16 cellular contexts compared by ENCODE assay signal in the genomic region with DNA sequence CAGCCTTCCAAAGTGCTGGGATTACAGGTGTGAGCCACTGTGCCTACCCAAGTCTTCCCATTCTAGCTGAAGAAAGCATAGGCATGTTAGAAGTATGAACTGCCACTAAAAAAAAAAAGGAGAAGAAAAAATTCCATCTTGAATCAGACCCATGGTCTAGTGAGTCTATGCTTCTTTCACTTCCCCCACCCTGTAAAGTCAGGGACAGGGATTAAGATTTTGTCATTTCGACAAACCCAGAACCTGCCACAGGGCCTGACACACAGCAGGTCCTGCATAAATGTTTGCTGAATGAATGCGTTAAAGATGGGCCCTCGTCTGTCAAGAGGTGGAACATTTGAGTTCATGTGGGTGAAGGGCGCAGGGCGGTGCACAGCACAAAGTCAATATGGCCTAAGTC.
DNase-seq lines count a peak whose midpoint lies in the region; ATAC-seq lines count a peak whose summit lies in the region.
"Had no signal": no experiment of that assay in that cellular context is flagged by ENCODE, and none has a peak within 500 bp of the region (broad histone marks: within the 10 kb centered on the region; RNA-seq: fewer than 3 reads in every experiment).

No MANE protein-coding gene starts in this region.

- H3K27ac Mint-ChIP-seq in stimulated activated effector memory CD8-positive, alpha-beta T cell treated with anti-CD3 and anti-CD28 coated beads, Interleukin-12 subunit alpha, Interleukin-12 subunit beta, amount 100 ng/mL, for 72 hours, result no peak overlapping the region

- H3K4me3 Mint-ChIP-seq in stimulated activated effector memory CD8-positive, alpha-beta T cell treated with anti-CD3 and anti-CD28 coated beads, Interleukin-12 subunit alpha, Interleukin-12 subunit beta, amount 100 ng/mL, for 72 hours, result peak overlapping the region; percentile 95
- H3K4me3 Mint-ChIP-seq: activated CD4-positive, alpha-beta memory T cell treated with anti-CD3 and anti-CD28 coated beads for 36 hours had no signal

- ATAC-seq in stimulated activated effector memory CD8-positive, alpha-beta T cell treated with anti-CD3 and anti-CD28 coated beads, Interleukin-12 subunit alpha, Interleukin-12 subunit beta, amount 100 ng/mL, for 72 hours, result no peak

- peaks cover 68% of the 10 kb centered on the region for H3K4me1 Mint-ChIP-seq in stimulated activated effector memory CD8-positive, alpha-beta T cell treated with anti-CD3 and anti-CD28 coated beads, Interleukin-12 subunit alpha, Interleukin-12 subunit beta, amount 100 ng/mL, for 72 hours

- peaks cover 57% of the 10 kb centered on the region for H3K36me3 Mint-ChIP-seq in stimulated activated effector memory CD8-positive, alpha-beta T cell treated with anti-CD3 and anti-CD28 coated beads, Interleukin-12 subunit alpha, Interleukin-12 subunit beta, amount 100 ng/mL, for 72 hours
- H3K36me3 Mint-ChIP-seq: activated CD4-positive, alpha-beta memory T cell treated with anti-CD3 and anti-CD28 coated beads for 36 hours had no signal

- H3K9me3 Mint-ChIP-seq in stimulated activated effector memory CD8-positive, alpha-beta T cell treated with anti-CD3 and anti-CD28 coated beads, Interleukin-12 subunit alpha, Interleukin-12 subunit beta, amount 100 ng/mL, for 72 hours, result no peaks in the 10 kb centered on the region
- H3K9me3 Mint-ChIP-seq: activated CD4-positive, alpha-beta memory T cell treated with anti-CD3 and anti-CD28 coated beads for 36 hours; CD8-positive, alpha-beta memory T cell; nephron had no signal

- H3K27ac ChIP-seq in epithelial cell of prostate, result peak overlapping the region; percentile 96

- DNase-seq in SIG-M5 treated with dmso at 0.1 percent for 504 hours (lab: John Stamatoyannopoulos, UW; ENCODE audit: unreplicated experiment) (peak; percentile 62), SIG-M5 (lab: John Stamatoyannopoulos, UW) (no peak), NOMO-1 treated with DMSO at 0.1 percent for 48 hours (lab: John Stamatoyannopoulos, UW; ENCODE audit: unreplicated experiment) (peak; percentile 46), epithelial cell of prostate (ENCODE audit: low read depth, low spot score) (no peak), NCI-H226 (no peak), T-helper 9 cell (no peak), NCI-H2029 treated with DMSO at 0.1 percent for 48 hours (lab: John Stamatoyannopoulos, UW) (no peak)
- DNase-seq in stimulated activated effector memory CD8-positive, alpha-beta T cell treated with anti-CD3 and anti-CD28 coated beads, Interleukin-12 subunit alpha, Interleukin-12 subunit beta, amount 100 ng/mL, for 72 hours (ENCODE audit: low spot score in 2 of 2), result no peak
- DNase-seq: 8988T; activated CD4-positive, alpha-beta memory T cell treated with anti-CD3 and anti-CD28 coated beads for 36 hours; activated effector memory CD4-positive, alpha-beta T cell treated with Interleukin-2 at 50 U/mL for 16 hours; NCI-H2081; SHP77 treated with DMSO at 0.1 percent for 48 hours; tibial artery had no signal

Comparison
In these comparisons a context has a peak if more than half of its experiments do, and no peak if none do; other contexts are left out.
1. DNase-seq: peak in SIG-M5 treated with dmso at 0.1 percent for 504 hours (single experiment) and NOMO-1 treated with DMSO at 0.1 percent for 48 hours (single experiment); none in SIG-M5 (single experiment), epithelial cell of prostate (single experiment), stimulated activated effector memory CD8-positive, alpha-beta T cell treated with anti-CD3 and anti-CD28 coated beads, Interleukin-12 subunit alpha, Interleukin-12 subunit beta, amount 100 ng/mL, for 72 hours (0 of 2), NCI-H226 (single experiment), T-helper 9 cell (single experiment) and NCI-H2029 treated with DMSO at 0.1 percent for 48 hours (single experiment).